1 cellular context compared by ENCODE assay signal in genomic region chr17:79821331-79822095, GRCh38.
TF ChIP-seq lines count a peak whose summit lies in the region.

No MANE protein-coding gene starts in this region.

TF ChIP-seq in HepG2, 621 proteins besides CTCF, POLR2A, EP300 and RAD21 (continued from another document and continues in another):
- TF ChIP-seq, protein P1, sequence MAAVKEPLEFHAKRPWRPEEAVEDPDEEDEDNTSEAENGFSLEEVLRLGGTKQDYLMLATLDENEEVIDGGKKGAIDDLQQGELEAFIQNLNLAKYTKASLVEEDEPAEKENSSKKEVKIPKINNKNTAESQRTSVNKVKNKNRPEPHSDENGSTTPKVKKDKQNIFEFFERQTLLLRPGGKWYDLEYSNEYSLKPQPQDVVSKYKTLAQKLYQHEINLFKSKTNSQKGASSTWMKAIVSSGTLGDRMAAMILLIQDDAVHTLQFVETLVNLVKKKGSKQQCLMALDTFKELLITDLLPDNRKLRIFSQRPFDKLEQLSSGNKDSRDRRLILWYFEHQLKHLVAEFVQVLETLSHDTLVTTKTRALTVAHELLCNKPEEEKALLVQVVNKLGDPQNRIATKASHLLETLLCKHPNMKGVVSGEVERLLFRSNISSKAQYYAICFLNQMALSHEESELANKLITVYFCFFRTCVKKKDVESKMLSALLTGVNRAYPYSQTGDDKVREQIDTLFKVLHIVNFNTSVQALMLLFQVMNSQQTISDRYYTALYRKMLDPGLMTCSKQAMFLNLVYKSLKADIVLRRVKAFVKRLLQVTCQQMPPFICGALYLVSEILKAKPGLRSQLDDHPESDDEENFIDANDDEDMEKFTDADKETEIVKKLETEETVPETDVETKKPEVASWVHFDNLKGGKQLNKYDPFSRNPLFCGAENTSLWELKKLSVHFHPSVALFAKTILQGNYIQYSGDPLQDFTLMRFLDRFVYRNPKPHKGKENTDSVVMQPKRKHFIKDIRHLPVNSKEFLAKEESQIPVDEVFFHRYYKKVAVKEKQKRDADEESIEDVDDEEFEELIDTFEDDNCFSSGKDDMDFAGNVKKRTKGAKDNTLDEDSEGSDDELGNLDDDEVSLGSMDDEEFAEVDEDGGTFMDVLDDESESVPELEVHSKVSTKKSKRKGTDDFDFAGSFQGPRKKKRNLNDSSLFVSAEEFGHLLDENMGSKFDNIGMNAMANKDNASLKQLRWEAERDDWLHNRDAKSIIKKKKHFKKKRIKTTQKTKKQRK (IDR thresholded peaks at IDR 0.05; ENCODE audit: low read length): no peak
- TF ChIP-seq CCDC6 (CRISPR knock-in tag; IDR thresholded peaks at IDR 0.05) (no peak), GABPB1 (CRISPR knock-in tag; IDR thresholded peaks at IDR 0.05) (no peak; the same call in 1 of the 2 replicates), ZNF547 (CRISPR knock-in tag; IDR thresholded peaks at IDR 0.05) (no peak), ZNF354B (CRISPR knock-in tag; IDR thresholded peaks at IDR 0.05) (no peak), MTA3 (CRISPR knock-in tag; IDR thresholded peaks at IDR 0.05) (no peak), IRX3 (CRISPR knock-in tag; IDR thresholded peaks at IDR 0.05; ENCODE audit: borderline replicate concordance, low read depth) (no peak), NPAS2 (CRISPR knock-in tag; IDR thresholded peaks at IDR 0.05; ENCODE audit: borderline replicate concordance) (no peak), YY1 (IDR thresholded peaks at IDR 0.05; ENCODE audit: insufficient read depth, insufficient replicate concordance, low read depth, low read length) (no peak), PATZ1 (CRISPR knock-in tag; IDR thresholded peaks at IDR 0.05) (peak; percentile 100), MAX (IDR thresholded peaks at IDR 0.05) (peak; percentile 71), ZNF264 (CRISPR knock-in tag; IDR thresholded peaks at IDR 0.05) (peak; percentile 88), ZFAT (CRISPR knock-in tag; conservative IDR thresholded peaks at IDR 0.05) (no peak), RFX1 (IDR thresholded peaks at IDR 0.05) (no peak), KDM2A (CRISPR knock-in tag; IDR thresholded peaks at IDR 0.05; ENCODE audit: borderline replicate concordance, low read depth) (0 out of 2 replicates have a peak, but pooled peaks have one; percentile 28), SALL1 (CRISPR knock-in tag; IDR thresholded peaks at IDR 0.05) (peak; percentile 94), TBP (CRISPR knock-in tag; IDR thresholded peaks at IDR 0.05) (no peak), ZNF576 (CRISPR knock-in tag; IDR thresholded peaks at IDR 0.05) (no peak), SKI (IDR thresholded peaks at IDR 0.05; ENCODE audit: partially characterized antibody) (peak; percentile 43), SSRP1 (CRISPR knock-in tag; IDR thresholded peaks at IDR 0.05) (peak; percentile 93), ZFP1 (CRISPR knock-in tag; IDR thresholded peaks at IDR 0.05) (peak; percentile 77; the same call in 1 of the 2 replicates), FOXM1 (CRISPR knock-in tag; IDR thresholded peaks at IDR 0.05) (no peak), ZNF670 (CRISPR knock-in tag; IDR thresholded peaks at IDR 0.05; ENCODE audit: borderline replicate concordance) (peak; percentile 80; the same call in 1 of the 2 replicates), ZNF776 (CRISPR knock-in tag; IDR thresholded peaks at IDR 0.05) (no peak), PPARG (CRISPR knock-in tag; conservative IDR thresholded peaks at IDR 0.05) (peak; percentile 89), ISL2 (CRISPR knock-in tag; IDR thresholded peaks at IDR 0.05) (peak; percentile 85), ZFP36 (IDR thresholded peaks at IDR 0.05; ENCODE audit: borderline replicate concordance, low read depth, low read length, partially characterized antibody) (no peak), ARNT2 (CRISPR knock-in tag; IDR thresholded peaks at IDR 0.05; ENCODE audit: low read depth) (peak; percentile 46; the same call in 1 of the 2 replicates), SAFB2 (CRISPR knock-in tag; IDR thresholded peaks at IDR 0.05; ENCODE audit: borderline replicate concordance, low read depth) (no peak), RBFOX2 (IDR thresholded peaks at IDR 0.05; ENCODE audit: low read depth, low read length) (no peak), RBAK (CRISPR knock-in tag; IDR thresholded peaks at IDR 0.05) (no peak), ADNP (CRISPR knock-in tag; IDR thresholded peaks at IDR 0.05) (no peak), EEA1 (CRISPR knock-in tag; IDR thresholded peaks at IDR 0.05; ENCODE audit: borderline replicate concordance) (no peak), IRF2 (CRISPR knock-in tag; IDR thresholded peaks at IDR 0.05) (peak; percentile 90), NFIC (IDR thresholded peaks at IDR 0.05; ENCODE audit: low read length) (peak; percentile 87), ZFP36L2 (CRISPR knock-in tag; IDR thresholded peaks at IDR 0.05) (no peak), KDM6A (CRISPR knock-in tag; IDR thresholded peaks at IDR 0.05; ENCODE audit: low read depth) (peak; percentile 87), GLI4 (CRISPR knock-in tag; IDR thresholded peaks at IDR 0.05; ENCODE audit: borderline replicate concordance) (no peak), ZNF710 (CRISPR knock-in tag; IDR thresholded peaks at IDR 0.05; ENCODE audit: borderline replicate concordance) (peak; percentile 100), RFXAP (CRISPR knock-in tag; IDR thresholded peaks at IDR 0.05; ENCODE audit: borderline replicate concordance) (peak; percentile 65; the same call in 1 of the 2 replicates), ATRX (CRISPR knock-in tag; IDR thresholded peaks at IDR 0.05; ENCODE audit: borderline replicate concordance) (no peak), MTF1 (CRISPR knock-in tag; IDR thresholded peaks at IDR 0.05) (no peak)
- TF ChIP-seq, protein P2, sequence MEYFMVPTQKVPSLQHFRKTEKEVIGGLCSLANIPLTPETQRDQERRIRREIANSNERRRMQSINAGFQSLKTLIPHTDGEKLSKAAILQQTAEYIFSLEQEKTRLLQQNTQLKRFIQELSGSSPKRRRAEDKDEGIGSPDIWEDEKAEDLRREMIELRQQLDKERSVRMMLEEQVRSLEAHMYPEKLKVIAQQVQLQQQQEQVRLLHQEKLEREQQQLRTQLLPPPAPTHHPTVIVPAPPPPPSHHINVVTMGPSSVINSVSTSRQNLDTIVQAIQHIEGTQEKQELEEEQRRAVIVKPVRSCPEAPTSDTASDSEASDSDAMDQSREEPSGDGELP (IDR thresholded peaks at IDR 0.05; ENCODE audit: borderline replicate concordance, low read depth): peak; percentile 98
- TF ChIP-seq, protein P3, sequence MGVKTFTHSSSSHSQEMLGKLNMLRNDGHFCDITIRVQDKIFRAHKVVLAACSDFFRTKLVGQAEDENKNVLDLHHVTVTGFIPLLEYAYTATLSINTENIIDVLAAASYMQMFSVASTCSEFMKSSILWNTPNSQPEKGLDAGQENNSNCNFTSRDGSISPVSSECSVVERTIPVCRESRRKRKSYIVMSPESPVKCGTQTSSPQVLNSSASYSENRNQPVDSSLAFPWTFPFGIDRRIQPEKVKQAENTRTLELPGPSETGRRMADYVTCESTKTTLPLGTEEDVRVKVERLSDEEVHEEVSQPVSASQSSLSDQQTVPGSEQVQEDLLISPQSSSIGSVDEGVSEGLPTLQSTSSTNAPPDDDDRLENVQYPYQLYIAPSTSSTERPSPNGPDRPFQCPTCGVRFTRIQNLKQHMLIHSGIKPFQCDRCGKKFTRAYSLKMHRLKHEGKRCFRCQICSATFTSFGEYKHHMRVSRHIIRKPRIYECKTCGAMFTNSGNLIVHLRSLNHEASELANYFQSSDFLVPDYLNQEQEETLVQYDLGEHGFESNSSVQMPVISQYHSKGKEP (CRISPR knock-in tag; IDR thresholded peaks at IDR 0.05): no peak
- TF ChIP-seq, protein P4, sequence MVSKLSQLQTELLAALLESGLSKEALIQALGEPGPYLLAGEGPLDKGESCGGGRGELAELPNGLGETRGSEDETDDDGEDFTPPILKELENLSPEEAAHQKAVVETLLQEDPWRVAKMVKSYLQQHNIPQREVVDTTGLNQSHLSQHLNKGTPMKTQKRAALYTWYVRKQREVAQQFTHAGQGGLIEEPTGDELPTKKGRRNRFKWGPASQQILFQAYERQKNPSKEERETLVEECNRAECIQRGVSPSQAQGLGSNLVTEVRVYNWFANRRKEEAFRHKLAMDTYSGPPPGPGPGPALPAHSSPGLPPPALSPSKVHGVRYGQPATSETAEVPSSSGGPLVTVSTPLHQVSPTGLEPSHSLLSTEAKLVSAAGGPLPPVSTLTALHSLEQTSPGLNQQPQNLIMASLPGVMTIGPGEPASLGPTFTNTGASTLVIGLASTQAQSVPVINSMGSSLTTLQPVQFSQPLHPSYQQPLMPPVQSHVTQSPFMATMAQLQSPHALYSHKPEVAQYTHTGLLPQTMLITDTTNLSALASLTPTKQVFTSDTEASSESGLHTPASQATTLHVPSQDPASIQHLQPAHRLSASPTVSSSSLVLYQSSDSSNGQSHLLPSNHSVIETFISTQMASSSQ (IDR thresholded peaks at IDR 0.05; ENCODE audit: low read depth): peak; percentile 36; the same call in 1 of the 2 replicates
- TF ChIP-seq, protein P4 (CRISPR knock-in tag; IDR thresholded peaks at IDR 0.05; ENCODE audit: borderline replicate concordance): no peak
- TF ChIP-seq, protein P5, sequence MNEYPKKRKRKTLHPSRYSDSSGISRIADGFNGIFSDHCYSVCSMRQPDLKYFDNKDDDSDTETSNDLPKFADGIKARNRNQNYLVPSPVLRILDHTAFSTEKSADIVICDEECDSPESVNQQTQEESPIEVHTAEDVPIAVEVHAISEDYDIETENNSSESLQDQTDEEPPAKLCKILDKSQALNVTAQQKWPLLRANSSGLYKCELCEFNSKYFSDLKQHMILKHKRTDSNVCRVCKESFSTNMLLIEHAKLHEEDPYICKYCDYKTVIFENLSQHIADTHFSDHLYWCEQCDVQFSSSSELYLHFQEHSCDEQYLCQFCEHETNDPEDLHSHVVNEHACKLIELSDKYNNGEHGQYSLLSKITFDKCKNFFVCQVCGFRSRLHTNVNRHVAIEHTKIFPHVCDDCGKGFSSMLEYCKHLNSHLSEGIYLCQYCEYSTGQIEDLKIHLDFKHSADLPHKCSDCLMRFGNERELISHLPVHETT (CRISPR knock-in tag; conservative IDR thresholded peaks at IDR 0.05): 0 out of 2 replicates have a peak, but pooled peaks have one; percentile 66
- TF ChIP-seq, protein P6, sequence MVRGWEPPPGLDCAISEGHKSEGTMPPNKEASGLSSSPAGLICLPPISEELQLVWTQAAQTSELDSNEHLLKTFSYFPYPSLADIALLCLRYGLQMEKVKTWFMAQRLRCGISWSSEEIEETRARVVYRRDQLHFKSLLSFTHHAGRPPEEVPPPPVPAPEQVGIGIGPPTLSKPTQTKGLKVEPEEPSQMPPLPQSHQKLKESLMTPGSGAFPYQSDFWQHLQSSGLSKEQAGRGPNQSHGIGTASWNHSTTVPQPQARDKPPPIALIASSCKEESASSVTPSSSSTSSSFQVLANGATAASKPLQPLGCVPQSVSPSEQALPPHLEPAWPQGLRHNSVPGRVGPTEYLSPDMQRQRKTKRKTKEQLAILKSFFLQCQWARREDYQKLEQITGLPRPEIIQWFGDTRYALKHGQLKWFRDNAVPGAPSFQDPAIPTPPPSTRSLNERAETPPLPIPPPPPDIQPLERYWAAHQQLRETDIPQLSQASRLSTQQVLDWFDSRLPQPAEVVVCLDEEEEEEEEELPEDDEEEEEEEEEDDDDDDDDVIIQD (CRISPR knock-in tag; IDR thresholded peaks at IDR 0.05; ENCODE audit: low read depth): peak; percentile 45; the same call in 1 of the 2 replicates
